ENCODE assay signal across 8 cellular contexts in genomic region chr4:15681067-15681371, GRCh38. TPM values are rescaled to one million over a fixed set of nuclear protein-coding genes. Genes with fewer than 3 reads are reported as not detected.
A peak's percentile ranks its signal among the peaks of the same experiment; 100 is the strongest.
DNase-seq lines count a peak whose midpoint lies in the region; ATAC-seq and TF ChIP-seq lines count a peak whose summit lies in the region.

No MANE protein-coding gene starts in this region.

- H3K36me3 ChIP-seq in SU-DHL-6 (ENCODE audit: low read length) (peaks cover 11% of the 10 kb centered on the region), rectal smooth muscle tissue (ENCODE audit: control insufficient read depth, insufficient read depth, low read length) (no peaks in the 10 kb centered on the region)

- H3K4me2 ChIP-seq in SU-DHL-6 (ENCODE audit: low read depth, low read length, poor library complexity, severe bottlenecking) = peak overlapping the region; percentile 79

- H3K27me3 ChIP-seq in SU-DHL-6 (ENCODE audit: low read length) (no peaks in the 10 kb centered on the region), rectal smooth muscle tissue (ENCODE audit: control insufficient read depth, insufficient read depth, low read length) (no peaks in the 10 kb centered on the region)

- no peaks in the 10 kb centered on the region for H4K20me1 ChIP-seq in SU-DHL-6 (ENCODE audit: low read depth, low read length)

- no peaks in the 10 kb centered on the region for H3K9me3 ChIP-seq in SU-DHL-6 (ENCODE audit: insufficient read depth, low read length)

- H3K27ac ChIP-seq in SU-DHL-6 (ENCODE audit: low read depth, low read length) = peak overlapping the region; percentile 94
- H3K27ac ChIP-seq in rectal smooth muscle tissue (ENCODE audit: low read depth, low read length) = no peak overlapping the region

- H2AFZ ChIP-seq in SU-DHL-6 (ENCODE audit: low read depth, low read length, severe bottlenecking) = peak overlapping the region; percentile 92

- DNase-seq in fibroblast of the aortic adventitia (ENCODE audit: low read depth) = no peak
- DNase-seq in inferior parietal cortex (ENCODE audit: extremely low spot score) = no peak
- DNase-seq in stimulated activated CD4-positive, alpha-beta T cell treated with anti-CD3 and anti-CD28 coated beads, Interleukin-4, amount 100 ng/mL, for 1 hour = no peak
- DNase-seq in stimulated activated naive CD4-positive, alpha-beta T cell (lab: John Stamatoyannopoulos, UW) = no peak

- peak overlapping the region; percentile 95 for H3K9ac ChIP-seq in SU-DHL-6 (ENCODE audit: low read length)
- H3K9ac ChIP-seq in rectal smooth muscle tissue (ENCODE audit: low read length) = no peak overlapping the region

- H3K4me3 ChIP-seq in GM08714 (ENCODE audit: low read length) (peak overlapping the region; percentile 94), SU-DHL-6 (ENCODE audit: insufficient read depth, low read length, poor library complexity, severe bottlenecking) (peak overlapping the region; percentile 99), fibroblast of the aortic adventitia (ENCODE audit: low read depth, low read length) (peak overlapping the region; percentile 83), rectal smooth muscle tissue (ENCODE audit: low read length) (peak overlapping the region; percentile 73)

- peaks cover 2% of the 10 kb centered on the region for H3K4me1 ChIP-seq in rectal smooth muscle tissue (ENCODE audit: control insufficient read depth, insufficient read depth, low read length)

- H3F3A ChIP-seq in SU-DHL-6 (ENCODE audit: insufficient read depth) = peaks cover 28% of the 10 kb centered on the region

- no peaks in the 10 kb centered on the region for H3K9me2 ChIP-seq in SU-DHL-6 (replicated peaks; ENCODE audit: insufficient read depth, low read length)

- H3K79me2 ChIP-seq in SU-DHL-6 (ENCODE audit: insufficient read depth, low read length) = peaks cover 83% of the 10 kb centered on the region

- TF ChIP-seq CTCF in SU-DHL-6 (IDR thresholded peaks at IDR 0.05; ENCODE audit: insufficient read depth, low read length, poor library complexity, severe bottlenecking) (no peak), fibroblast of the aortic adventitia (IDR thresholded peaks at IDR 0.05; ENCODE audit: insufficient read depth, low read length) (no peak)

- no peak for ATAC-seq in HG02623 (IDR thresholded peaks at IDR 0.05; ENCODE audit: unreplicated experiment)

RNA-seq across cellular contexts. Expression of gene FAM200B, which starts 0.6 kb away (rescaled TPM):
- total RNA-seq in fibroblast of the aortic adventitia (ENCODE audit: low replicate concordance) = 30.4 and 35.3 TPM in 2 replicates

RNA-seq across cellular contexts. Expression of gene BST1, which starts 21.8 kb away (rescaled TPM):
- total RNA-seq in fibroblast of the aortic adventitia (ENCODE audit: low replicate concordance) = 19.7 and 54.9 TPM in 2 replicates

RNA-seq across cellular contexts. Expression of gene FBXL5, which starts 25.9 kb away (rescaled TPM):
- total RNA-seq in fibroblast of the aortic adventitia (ENCODE audit: low replicate concordance) = 107 and 129 TPM in 2 replicates
